Comparison of ENCODE assay signal across 8 cellular contexts in genomic region chr14:75003250-75004027, GRCh38. TPM values are rescaled to one million over a fixed set of nuclear protein-coding genes. Genes with fewer than 3 reads are reported as not detected.
DNase-seq lines count a peak whose midpoint lies in the region; ATAC-seq, FAIRE-seq and TF ChIP-seq lines count a peak whose summit lies in the region.

No MANE protein-coding gene starts in this region.

- H3K9ac ChIP-seq in H1 (replicated peaks in 1 of 4; ENCODE audit: extremely low read depth in 1 of 4, low read depth in 3 of 4, low read length in 3 of 4): peak overlapping the region; percentile 72 to 89 (median 74)

- CTCF ChIA-PET in OCI-LY7 (lab: Charles Lee; ENCODE audit: unreplicated experiment) (interaction anchor here (1.4 kb wide), 1 partner anchor 19 kb away, joined by 3 read pairs; no protein-coding TSS in a partner anchor), H1 (lab: Charles Lee; ENCODE audit: partially characterized antibody) (interaction anchor here (0.8 to 3.7 kb wide), 15 partner anchors 9 to 98 kb away, joined by 3 to 29 read pairs (median 4); no protein-coding TSS in a partner anchor)

- no peak for TF ChIP-seq EP300 in H1 (IDR thresholded peaks at IDR 0.05; ENCODE audit: borderline replicate concordance in 1 of 2, low read depth in 2 of 2, low read length in 2 of 2)

- no peak for TF ChIP-seq RAD21 in H1 (IDR thresholded peaks at IDR 0.05 in 1 of 2, conservative IDR thresholded peaks at IDR 0.05 in 1 of 2; ENCODE audit: low read depth in 2 of 2, low read length in 2 of 2)

- H4K20me1 ChIP-seq in OCI-LY7 (ENCODE audit: insufficient read depth, low read length): no peaks in the 10 kb centered on the region
- peaks cover 0 to 10% of the 10 kb centered on the region in 2 experiments for H4K20me1 ChIP-seq in H1 (replicated peaks in 1 of 2; ENCODE audit: control insufficient read depth in 1 of 2, insufficient read depth in 2 of 2, low read length in 2 of 2)

- H2BK120ac ChIP-seq in H1 (replicated peaks; ENCODE audit: low read depth, low read length): no peak overlapping the region

- no peak overlapping the region for H3K23ac ChIP-seq in H1 (ENCODE audit: insufficient read length)

- BruUV-seq in OCI-LY7 (replicated peaks; lab: Mats Ljungman, UMichigan): TSS peak; percentile 70

- H3K56ac ChIP-seq in H1 (replicated peaks; ENCODE audit: insufficient read length, low read depth, low read length): no peak overlapping the region

- H3K4me1 ChIP-seq in OCI-LY7 (ENCODE audit: insufficient read depth, low read length, poor library complexity, severe bottlenecking) (peaks cover 15% of the 10 kb centered on the region), H1 (replicated peaks in 1 of 4; ENCODE audit: control insufficient read depth in 3 of 4, insufficient read depth in 4 of 4, low read length in 3 of 4) (peaks cover 0 to 5% (median 4%) of the 10 kb centered on the region in 4 experiments; a peak in 4 of 7 replicates), neuron (ENCODE audit: insufficient read depth, low read length) (peaks cover 9% of the 10 kb centered on the region)

- intact Hi-C loops in OCI-LY7 (cut with micrococcal nuclease; ENCODE audit: unreplicated experiment): no loop called here

- WGBS in H1 (ENCODE audit: extremely low coverage in 1 of 2, insufficient coverage in 1 of 2, insufficient read length in 1 of 2, insufficient replicate concordance in 2 of 2, low coverage in 1 of 2, low lambda C conversion rate in 2 of 2, missing lambda C conversion rate in 1 of 2), 2 experiments: 20% methylated on average over 18 of the region's 18 CpGs; no CpG with 5 or more reads in 1 of the 2 experiments

- H4K8ac ChIP-seq in H1 (ENCODE audit: extremely low read depth, insufficient read depth, low read length): no peak overlapping the region

- no peaks in the 10 kb centered on the region for H3K9me2 ChIP-seq in OCI-LY7 (ENCODE audit: insufficient read depth, low read length)

- no peak overlapping the region for H2BK15ac ChIP-seq in H1 (ENCODE audit: low read length)

- H2AFZ ChIP-seq in OCI-LY7 (ENCODE audit: low read length): peak overlapping the region; percentile 59
- no peak overlapping the region for H2AFZ ChIP-seq in H1 (ENCODE audit: low read length)
- H2AFZ ChIP-seq in neuron (ENCODE audit: low read depth, low read length): peak overlapping the region; percentile 83

- FAIRE-seq in H1 (lab: Jason Lieb, UNC): no peak

- H3K14ac ChIP-seq in H1 (ENCODE audit: insufficient read length): no peak overlapping the region

- no peak overlapping the region for H2BK12ac ChIP-seq in H1 (ENCODE audit: low read depth, low read length)

- peak overlapping the region; percentile 32 for H3K4ac ChIP-seq in H1 (replicated peaks; ENCODE audit: insufficient read length, low read depth, low read length)

- H2BK5ac ChIP-seq in H1 (ENCODE audit: low read depth, low read length): peak overlapping the region; percentile 32; the same call in 1 of the 2 replicates

- H3K4me3 ChIP-seq in GM06990 (replicated peaks; ENCODE audit: low read depth, low read length) (peak overlapping the region; percentile 95), OCI-LY7 (ENCODE audit: low read depth, low read length, poor library complexity, severe bottlenecking) (peak overlapping the region; percentile 92), H1 (ENCODE audit: extremely low read depth in 1 of 4, insufficient read depth in 2 of 4, low read depth in 3 of 4, low read length in 4 of 4) (peak overlapping the region; percentile 73 to 99 (median 95)), neuron (ENCODE audit: low read length) (peak overlapping the region; percentile 82)

- no peak for TF ChIP-seq CTCF in GM06990 (IDR thresholded peaks at IDR 0.05; ENCODE audit: insufficient read depth, low read length, poor library complexity, severe bottlenecking)
- TF ChIP-seq CTCF in OCI-LY7 (conservative IDR thresholded peaks at IDR 0.05; ENCODE audit: low read length): no peak
- no peak for TF ChIP-seq CTCF in H1 (IDR thresholded peaks at IDR 0.05; ENCODE audit: control extremely low read depth in 1 of 3, insufficient read depth in 1 of 3, low read depth in 1 of 3, low read length in 3 of 3)

- no peak overlapping the region for H2AK5ac ChIP-seq in H1 (ENCODE audit: low read depth, low read length)

- peaks cover 22% of the 10 kb centered on the region for H3K79me2 ChIP-seq in OCI-LY7 (ENCODE audit: insufficient read depth, low read depth, low read length)
- peaks cover 0 to 13% of the 10 kb centered on the region in 2 experiments; a peak in 2 of 4 replicates for H3K79me2 ChIP-seq in H1 (ENCODE audit: control insufficient read depth in 1 of 2, insufficient read depth in 2 of 2, low read length in 2 of 2)

- peaks cover 6% of the 10 kb centered on the region for H3K79me1 ChIP-seq in H1 (ENCODE audit: low read depth, low read length)

- no peak for DNase-seq in GM06990 (ENCODE audit: extremely low read depth, insufficient read length)
- DNase-seq in OCI-LY7 (ENCODE audit: low spot score): peak; percentile 6
- DNase-seq in H1 (ENCODE audit: low read depth in 1 of 2, low spot score in 2 of 2): no peak
- no peak for DNase-seq in SW 1271 (lab: John Stamatoyannopoulos, UW)
- DNase-seq in effector CD4-positive, alpha-beta T cell: no peak

- no peak overlapping the region for H4K91ac ChIP-seq in H1 (replicated peaks; ENCODE audit: insufficient read length, low read length)

- H3K27ac ChIP-seq in OCI-LY7 (ENCODE audit: low read depth, low read length, poor library complexity, severe bottlenecking) (peak overlapping the region; percentile 26), H1 (ENCODE audit: low read depth, low read length) (no peak overlapping the region; the same call in 1 of the 2 replicates)

- H4K5ac ChIP-seq in H1 (ENCODE audit: insufficient read length, low read depth, low read length): no peak overlapping the region

- TF ChIP-seq POLR2A in H1 (IDR thresholded peaks at IDR 0.05; ENCODE audit: control extremely low read depth in 1 of 2, low read depth in 2 of 2, low read length in 2 of 2): 0 out of 3 replicates have a peak, but pooled peaks of 1 of the 2 experiments have one; percentile 10

- H3K36me3 ChIP-seq in GM06990 (ENCODE audit: control insufficient read depth, insufficient read depth, low read length) (peaks cover 9% of the 10 kb centered on the region), OCI-LY7 (ENCODE audit: insufficient read depth, low read length) (peaks cover 45% of the 10 kb centered on the region), H1 (ENCODE audit: control insufficient read depth in 2 of 4, insufficient read depth in 4 of 4, low read length in 3 of 4) (peaks cover 3 to 31% (median 20%) of the 10 kb centered on the region in 4 experiments; a peak in 7 of 8 replicates), neuron (ENCODE audit: insufficient read depth, low read length) (peaks cover 36% of the 10 kb centered on the region)

- H2BK20ac ChIP-seq in H1 (ENCODE audit: low read length): no peak overlapping the region

- H3K27me3 ChIP-seq in GM06990 (replicated peaks; ENCODE audit: control insufficient read depth, insufficient read depth, low read length): no peaks in the 10 kb centered on the region
- H3K27me3 ChIP-seq in H1 (replicated peaks in 1 of 4; ENCODE audit: control insufficient read depth in 3 of 4, extremely low read depth in 1 of 4, insufficient read depth in 3 of 4, low read length in 3 of 4): no peaks in the 10 kb centered on the region
- no peaks in the 10 kb centered on the region for H3K27me3 ChIP-seq in neuron (ENCODE audit: insufficient read depth, low read length)

- peak overlapping the region; percentile 81 for H3K4me2 ChIP-seq in OCI-LY7 (ENCODE audit: low read length)
- H3K4me2 ChIP-seq in H1 (ENCODE audit: insufficient read depth in 1 of 2, low read depth in 2 of 2, low read length in 2 of 2): peak overlapping the region; percentile 95 to 96

- H3K23me2 ChIP-seq in H1 (ENCODE audit: low read depth, low read length): peaks cover 10% of the 10 kb centered on the region; the same call in 1 of the 2 replicates

- H3K18ac ChIP-seq in H1 (ENCODE audit: extremely low read depth, low read length): no peak overlapping the region

- POLR2A ChIA-PET in OCI-LY7 (lab: Charles Lee): interaction anchor here (0.9 to 1.6 kb wide), 10 partner anchors 11 to 121 kb away, joined by 3 to 6 read pairs (median 3); partner anchors contain the start of gene RPS6KL1
- POLR2A ChIA-PET in H1 (lab: Charles Lee; ENCODE audit: partially characterized antibody): interaction anchor here (0.6 to 2.4 kb wide), 13 partner anchors 10 to 141 kb away, joined by 3 to 9 read pairs (median 4); partner anchors contain the start of genes PGF and ZC2HC1C

- H3K9me3 ChIP-seq in OCI-LY7 (ENCODE audit: low read length) (peaks cover 12% of the 10 kb centered on the region; the same call in 1 of the 2 replicates), H1 (ENCODE audit: insufficient read depth in 2 of 2, low read depth in 1 of 2, low read length in 1 of 2) (no peaks in the 10 kb centered on the region), neuron (ENCODE audit: low read length) (no peaks in the 10 kb centered on the region)

- ATAC-seq in HG03457 (IDR thresholded peaks at IDR 0.05; ENCODE audit: unreplicated experiment): no peak
- no peak for ATAC-seq in HG03108 (IDR thresholded peaks at IDR 0.05; ENCODE audit: unreplicated experiment)

RNA-seq across cellular contexts. Expression of gene EIF2B2, which starts 0.7 kb away (rescaled TPM):
- 33.5 and 42.0 TPM in 2 replicates for total RNA-seq in OCI-LY7 (2014; rRNA removed; shearing (Covaris generic))
- 49.8 and 53.8 TPM in 2 replicates for total RNA-seq in OCI-LY7 (2022)
- total RNA-seq in H1 (2021; fragmentation: NEBNext Ultra II Directional; extraction: Animal tissue kit (Norgen Biotek cat#: 25700)): 42.6 and 51.4 TPM in 2 replicates
- 59.7 and 79.9 TPM in 2 replicates for polyA plus RNA-seq in H1 (2011; rRNA removed)
- polyA plus RNA-seq in H1 (2011; cell fraction: cytosol; rRNA removed): 85.4 TPM
- 64.5 TPM for polyA plus RNA-seq in H1 (2011; cell fraction: nucleus; rRNA removed)
- 48.8 to 54.9 TPM (median 53.1 TPM) in 4 replicates for polyA plus RNA-seq in H1 (2012, experiment 1 of 2)
- 20.3 TPM for polyA plus RNA-seq in H1 (2012, experiment 2 of 2)
- 27.6 TPM for polyA plus RNA-seq in H1 (2013, experiment 1 of 2)
- polyA plus RNA-seq in H1 (2013, experiment 2 of 2): 25.4 TPM
- polyA minus RNA-seq in H1 (2011; rRNA and poly(A)+ RNA removed): 57.0 and 65.4 TPM in 2 replicates
- 31.3 TPM for polyA minus RNA-seq in H1 (2011; cell fraction: cytosol; rRNA and poly(A)+ RNA removed)
- polyA minus RNA-seq in H1 (2011; cell fraction: nucleus; rRNA and poly(A)+ RNA removed): 24.0 TPM

RNA-seq across cellular contexts. Expression of gene MLH3, which starts 47.8 kb away (rescaled TPM):
- 5.1 and 6.6 TPM in 2 replicates for total RNA-seq in OCI-LY7 (2014; rRNA removed; shearing (Covaris generic))
- 6.1 and 6.7 TPM in 2 replicates for total RNA-seq in OCI-LY7 (2022)
- 19.1 and 20.1 TPM in 2 replicates for total RNA-seq in H1 (2021; fragmentation: NEBNext Ultra II Directional; extraction: Animal tissue kit (Norgen Biotek cat#: 25700))
- polyA plus RNA-seq in H1 (2011; rRNA removed): 5.0 and 9.3 TPM in 2 replicates
- 9.3 TPM for polyA plus RNA-seq in H1 (2011; cell fraction: cytosol; rRNA removed)
- polyA plus RNA-seq in H1 (2011; cell fraction: nucleus; rRNA removed): 16.9 TPM
- 12.4 to 14.4 TPM (median 13.4 TPM) in 4 replicates for polyA plus RNA-seq in H1 (2012, experiment 1 of 2)
- polyA plus RNA-seq in H1 (2012, experiment 2 of 2): 0.34 TPM
- polyA plus RNA-seq in H1 (2013, experiment 1 of 2): 6.6 TPM
- 6.4 TPM for polyA plus RNA-seq in H1 (2013, experiment 2 of 2)
- polyA minus RNA-seq in H1 (2011; rRNA and poly(A)+ RNA removed): 27.9 and 40.3 TPM in 2 replicates
- 11.4 TPM for polyA minus RNA-seq in H1 (2011; cell fraction: cytosol; rRNA and poly(A)+ RNA removed)
- 27.9 TPM for polyA minus RNA-seq in H1 (2011; cell fraction: nucleus; rRNA and poly(A)+ RNA removed)

RNA-seq across cellular contexts. Expression of gene PGF, which starts 48.0 kb away (rescaled TPM):
- total RNA-seq in OCI-LY7 (2014; rRNA removed; shearing (Covaris generic)): 0.09 and 0.13 TPM in 2 replicates
- 0.19 TPM in 1 of 2 replicates, not detected in the other for total RNA-seq in OCI-LY7 (2022)
- total RNA-seq in H1 (2021; fragmentation: NEBNext Ultra II Directional; extraction: Animal tissue kit (Norgen Biotek cat#: 25700)): 3.9 and 4.1 TPM in 2 replicates
- 2.1 and 2.8 TPM in 2 replicates for polyA plus RNA-seq in H1 (2011; rRNA removed)
- polyA plus RNA-seq in H1 (2011; cell fraction: cytosol; rRNA removed): 2.3 TPM
- polyA plus RNA-seq in H1 (2011; cell fraction: nucleus; rRNA removed): 4.3 TPM
- 2.1 to 3.3 TPM (median 2.9 TPM) in 4 replicates for polyA plus RNA-seq in H1 (2012, experiment 1 of 2)
- polyA plus RNA-seq in H1 (2012, experiment 2 of 2): 2.8 TPM
- 2.9 TPM for polyA plus RNA-seq in H1 (2013, experiment 1 of 2)
- 3.1 TPM for polyA plus RNA-seq in H1 (2013, experiment 2 of 2)
- polyA minus RNA-seq in H1 (2011; rRNA and poly(A)+ RNA removed): 1.2 and 1.7 TPM in 2 replicates
- 4.0 TPM for polyA minus RNA-seq in H1 (2011; cell fraction: cytosol; rRNA and poly(A)+ RNA removed)
- 8.7 TPM for polyA minus RNA-seq in H1 (2011; cell fraction: nucleus; rRNA and poly(A)+ RNA removed)
